Comparison of ENCODE assay signal across 1 cellular context in the genomic region with DNA sequence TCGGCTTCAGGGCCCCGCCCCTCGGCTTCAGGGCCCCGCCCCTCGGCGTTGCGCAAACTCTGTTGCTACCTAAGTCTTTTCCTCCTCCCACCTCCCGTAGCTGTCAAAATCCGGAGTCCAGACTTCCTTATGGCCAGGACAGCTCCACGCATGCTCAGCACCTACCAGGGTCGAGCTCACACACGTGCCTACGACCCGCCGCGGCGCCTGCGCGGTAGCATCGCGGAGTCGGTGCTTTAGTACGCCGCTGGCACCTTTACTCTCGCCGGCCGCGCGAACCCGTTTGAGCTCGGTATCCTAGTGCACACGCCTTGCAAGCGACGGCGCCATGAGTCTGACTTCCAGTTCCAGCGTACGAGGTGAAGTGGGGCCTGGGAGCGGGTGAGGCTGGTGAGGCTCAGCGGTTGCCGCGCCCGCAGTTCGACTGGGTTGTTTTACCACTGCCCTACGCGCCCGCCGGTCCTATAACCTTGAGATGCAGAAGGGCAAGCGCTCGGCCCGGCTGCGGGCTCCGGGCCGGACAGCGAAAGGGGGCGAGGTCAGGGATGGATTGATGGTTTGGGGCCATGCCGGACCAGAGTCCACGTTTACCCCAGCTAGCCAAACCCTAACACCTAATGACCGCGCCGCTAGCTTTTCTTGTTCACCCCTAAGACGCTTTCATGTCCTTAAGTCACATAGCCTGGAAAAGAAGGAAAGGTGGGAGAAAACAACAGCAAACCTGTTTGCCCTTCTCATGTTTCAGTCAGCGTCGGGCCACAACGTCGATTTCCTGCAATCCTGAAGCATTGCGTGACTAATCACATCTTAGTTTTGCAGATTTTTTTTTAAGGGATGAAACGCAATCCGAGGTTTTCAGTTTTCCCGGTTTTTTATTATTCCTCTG.
A peak's percentile ranks its signal among the peaks of the same experiment; 100 is the strongest.
TF ChIP-seq lines count a peak whose summit lies in the region.

A gene (plus strand): TSS at position 217 of the 886 bp plus-strand sequence. CDS start 112 bp downstream, at position 329.

TF ChIP-seq in HepG2, 621 proteins besides CTCF, POLR2A, EP300 and RAD21 (continued from another document and continues in another):
- TF ChIP-seq, protein P1, sequence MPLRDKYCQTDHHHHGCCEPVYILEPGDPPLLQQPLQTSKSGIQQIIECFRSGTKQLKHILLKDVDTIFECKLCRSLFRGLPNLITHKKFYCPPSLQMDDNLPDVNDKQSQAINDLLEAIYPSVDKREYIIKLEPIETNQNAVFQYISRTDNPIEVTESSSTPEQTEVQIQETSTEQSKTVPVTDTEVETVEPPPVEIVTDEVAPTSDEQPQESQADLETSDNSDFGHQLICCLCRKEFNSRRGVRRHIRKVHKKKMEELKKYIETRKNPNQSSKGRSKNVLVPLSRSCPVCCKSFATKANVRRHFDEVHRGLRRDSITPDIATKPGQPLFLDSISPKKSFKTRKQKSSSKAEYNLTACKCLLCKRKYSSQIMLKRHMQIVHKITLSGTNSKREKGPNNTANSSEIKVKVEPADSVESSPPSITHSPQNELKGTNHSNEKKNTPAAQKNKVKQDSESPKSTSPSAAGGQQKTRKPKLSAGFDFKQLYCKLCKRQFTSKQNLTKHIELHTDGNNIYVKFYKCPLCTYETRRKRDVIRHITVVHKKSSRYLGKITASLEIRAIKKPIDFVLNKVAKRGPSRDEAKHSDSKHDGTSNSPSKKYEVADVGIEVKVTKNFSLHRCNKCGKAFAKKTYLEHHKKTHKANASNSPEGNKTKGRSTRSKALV (CRISPR knock-in tag; IDR thresholded peaks at IDR 0.05): peak; percentile 94
- TF ChIP-seq AKAP8 (CRISPR knock-in tag; IDR thresholded peaks at IDR 0.05): no peak
- peak; percentile 93 for TF ChIP-seq TAF1 (CRISPR knock-in tag; IDR thresholded peaks at IDR 0.05)
- TF ChIP-seq, protein P2, sequence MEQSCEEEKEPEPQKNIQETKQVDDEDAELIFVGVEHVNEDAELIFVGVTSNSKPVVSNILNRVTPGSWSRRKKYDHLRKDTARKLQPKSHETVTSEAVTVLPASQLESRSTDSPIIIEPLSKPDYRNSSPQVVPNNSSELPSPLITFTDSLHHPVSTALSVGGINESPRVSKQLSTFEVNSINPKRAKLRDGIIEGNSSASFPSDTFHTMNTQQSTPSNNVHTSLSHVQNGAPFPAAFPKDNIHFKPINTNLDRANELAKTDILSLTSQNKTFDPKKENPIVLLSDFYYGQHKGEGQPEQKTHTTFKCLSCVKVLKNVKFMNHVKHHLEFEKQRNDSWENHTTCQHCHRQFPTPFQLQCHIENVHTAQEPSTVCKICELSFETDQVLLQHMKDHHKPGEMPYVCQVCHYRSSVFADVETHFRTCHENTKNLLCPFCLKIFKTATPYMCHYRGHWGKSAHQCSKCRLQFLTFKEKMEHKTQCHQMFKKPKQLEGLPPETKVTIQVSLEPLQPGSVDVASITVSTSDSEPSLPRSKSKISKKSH (CRISPR knock-in tag; IDR thresholded peaks at IDR 0.05; ENCODE audit: borderline replicate concordance): peak; percentile 99
- peak; percentile 66 for TF ChIP-seq NCOA2 (CRISPR knock-in tag; IDR thresholded peaks at IDR 0.05)
- TF ChIP-seq PHF20 (CRISPR knock-in tag; IDR thresholded peaks at IDR 0.05): peak; percentile 69
- TF ChIP-seq PLRG1 (conservative IDR thresholded peaks at IDR 0.05): no peak
- TF ChIP-seq SMARCC2 (IDR thresholded peaks at IDR 0.05): no peak
- peak; percentile 99 for TF ChIP-seq BORCS8-MEF2B (CRISPR knock-in tag; IDR thresholded peaks at IDR 0.05)
- peak; percentile 91 for TF ChIP-seq SAP130 (CRISPR knock-in tag; IDR thresholded peaks at IDR 0.05; ENCODE audit: low read depth)
- TF ChIP-seq SIX4 (CRISPR knock-in tag; IDR thresholded peaks at IDR 0.05): no peak
- TF ChIP-seq ZNF737 (CRISPR knock-in tag; IDR thresholded peaks at IDR 0.05; ENCODE audit: borderline replicate concordance): peak; percentile 95; the same call in 1 of the 2 replicates
- peak; percentile 95 for TF ChIP-seq KLF6 (CRISPR knock-in tag; IDR thresholded peaks at IDR 0.05)
- TF ChIP-seq, protein P3, sequence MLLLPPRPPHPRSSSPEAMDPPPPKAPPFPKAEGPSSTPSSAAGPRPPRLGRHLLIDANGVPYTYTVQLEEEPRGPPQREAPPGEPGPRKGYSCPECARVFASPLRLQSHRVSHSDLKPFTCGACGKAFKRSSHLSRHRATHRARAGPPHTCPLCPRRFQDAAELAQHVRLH (CRISPR knock-in tag; IDR thresholded peaks at IDR 0.05; ENCODE audit: borderline replicate concordance, low read depth): peak; percentile 98
- peak; percentile 99 for TF ChIP-seq KDM5B (CRISPR knock-in tag; IDR thresholded peaks at IDR 0.05; ENCODE audit: borderline replicate concordance)
- TF ChIP-seq, protein P4, sequence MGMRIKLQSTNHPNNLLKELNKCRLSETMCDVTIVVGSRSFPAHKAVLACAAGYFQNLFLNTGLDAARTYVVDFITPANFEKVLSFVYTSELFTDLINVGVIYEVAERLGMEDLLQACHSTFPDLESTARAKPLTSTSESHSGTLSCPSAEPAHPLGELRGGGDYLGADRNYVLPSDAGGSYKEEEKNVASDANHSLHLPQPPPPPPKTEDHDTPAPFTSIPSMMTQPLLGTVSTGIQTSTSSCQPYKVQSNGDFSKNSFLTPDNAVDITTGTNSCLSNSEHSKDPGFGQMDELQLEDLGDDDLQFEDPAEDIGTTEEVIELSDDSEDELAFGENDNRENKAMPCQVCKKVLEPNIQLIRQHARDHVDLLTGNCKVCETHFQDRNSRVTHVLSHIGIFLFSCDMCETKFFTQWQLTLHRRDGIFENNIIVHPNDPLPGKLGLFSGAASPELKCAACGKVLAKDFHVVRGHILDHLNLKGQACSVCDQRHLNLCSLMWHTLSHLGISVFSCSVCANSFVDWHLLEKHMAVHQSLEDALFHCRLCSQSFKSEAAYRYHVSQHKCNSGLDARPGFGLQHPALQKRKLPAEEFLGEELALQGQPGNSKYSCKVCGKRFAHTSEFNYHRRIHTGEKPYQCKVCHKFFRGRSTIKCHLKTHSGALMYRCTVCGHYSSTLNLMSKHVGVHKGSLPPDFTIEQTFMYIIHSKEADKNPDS (CRISPR knock-in tag; IDR thresholded peaks at IDR 0.05): peak; percentile 94
- no peak for TF ChIP-seq CREM (IDR thresholded peaks at IDR 0.05)
- no peak for TF ChIP-seq CREM (CRISPR knock-in tag; IDR thresholded peaks at IDR 0.05)
- peak; percentile 95 for TF ChIP-seq ZNF230 (CRISPR knock-in tag; IDR thresholded peaks at IDR 0.05)
- TF ChIP-seq, protein P5, sequence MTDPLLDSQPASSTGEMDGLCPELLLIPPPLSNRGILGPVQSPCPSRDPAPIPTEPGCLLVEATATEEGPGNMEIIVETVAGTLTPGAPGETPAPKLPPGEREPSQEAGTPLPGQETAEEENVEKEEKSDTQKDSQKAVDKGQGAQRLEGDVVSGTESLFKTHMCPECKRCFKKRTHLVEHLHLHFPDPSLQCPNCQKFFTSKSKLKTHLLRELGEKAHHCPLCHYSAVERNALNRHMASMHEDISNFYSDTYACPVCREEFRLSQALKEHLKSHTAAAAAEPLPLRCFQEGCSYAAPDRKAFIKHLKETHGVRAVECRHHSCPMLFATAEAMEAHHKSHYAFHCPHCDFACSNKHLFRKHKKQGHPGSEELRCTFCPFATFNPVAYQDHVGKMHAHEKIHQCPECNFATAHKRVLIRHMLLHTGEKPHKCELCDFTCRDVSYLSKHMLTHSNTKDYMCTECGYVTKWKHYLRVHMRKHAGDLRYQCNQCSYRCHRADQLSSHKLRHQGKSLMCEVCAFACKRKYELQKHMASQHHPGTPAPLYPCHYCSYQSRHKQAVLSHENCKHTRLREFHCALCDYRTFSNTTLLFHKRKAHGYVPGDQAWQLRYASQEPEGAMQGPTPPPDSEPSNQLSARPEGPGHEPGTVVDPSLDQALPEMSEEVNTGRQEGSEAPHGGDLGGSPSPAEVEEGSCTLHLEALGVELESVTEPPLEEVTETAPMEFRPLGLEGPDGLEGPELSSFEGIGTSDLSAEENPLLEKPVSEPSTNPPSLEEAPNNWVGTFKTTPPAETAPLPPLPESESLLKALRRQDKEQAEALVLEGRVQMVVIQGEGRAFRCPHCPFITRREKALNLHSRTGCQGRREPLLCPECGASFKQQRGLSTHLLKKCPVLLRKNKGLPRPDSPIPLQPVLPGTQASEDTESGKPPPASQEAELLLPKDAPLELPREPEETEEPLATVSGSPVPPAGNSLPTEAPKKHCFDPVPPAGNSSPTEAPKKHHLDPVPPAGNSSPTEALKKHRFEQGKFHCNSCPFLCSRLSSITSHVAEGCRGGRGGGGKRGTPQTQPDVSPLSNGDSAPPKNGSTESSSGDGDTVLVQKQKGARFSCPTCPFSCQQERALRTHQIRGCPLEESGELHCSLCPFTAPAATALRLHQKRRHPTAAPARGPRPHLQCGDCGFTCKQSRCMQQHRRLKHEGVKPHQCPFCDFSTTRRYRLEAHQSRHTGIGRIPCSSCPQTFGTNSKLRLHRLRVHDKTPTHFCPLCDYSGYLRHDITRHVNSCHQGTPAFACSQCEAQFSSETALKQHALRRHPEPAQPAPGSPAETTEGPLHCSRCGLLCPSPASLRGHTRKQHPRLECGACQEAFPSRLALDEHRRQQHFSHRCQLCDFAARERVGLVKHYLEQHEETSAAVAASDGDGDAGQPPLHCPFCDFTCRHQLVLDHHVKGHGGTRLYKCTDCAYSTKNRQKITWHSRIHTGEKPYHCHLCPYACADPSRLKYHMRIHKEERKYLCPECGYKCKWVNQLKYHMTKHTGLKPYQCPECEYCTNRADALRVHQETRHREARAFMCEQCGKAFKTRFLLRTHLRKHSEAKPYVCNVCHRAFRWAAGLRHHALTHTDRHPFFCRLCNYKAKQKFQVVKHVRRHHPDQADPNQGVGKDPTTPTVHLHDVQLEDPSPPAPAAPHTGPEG (CRISPR knock-in tag; IDR thresholded peaks at IDR 0.05): peak; percentile 93
- TF ChIP-seq, protein P6, sequence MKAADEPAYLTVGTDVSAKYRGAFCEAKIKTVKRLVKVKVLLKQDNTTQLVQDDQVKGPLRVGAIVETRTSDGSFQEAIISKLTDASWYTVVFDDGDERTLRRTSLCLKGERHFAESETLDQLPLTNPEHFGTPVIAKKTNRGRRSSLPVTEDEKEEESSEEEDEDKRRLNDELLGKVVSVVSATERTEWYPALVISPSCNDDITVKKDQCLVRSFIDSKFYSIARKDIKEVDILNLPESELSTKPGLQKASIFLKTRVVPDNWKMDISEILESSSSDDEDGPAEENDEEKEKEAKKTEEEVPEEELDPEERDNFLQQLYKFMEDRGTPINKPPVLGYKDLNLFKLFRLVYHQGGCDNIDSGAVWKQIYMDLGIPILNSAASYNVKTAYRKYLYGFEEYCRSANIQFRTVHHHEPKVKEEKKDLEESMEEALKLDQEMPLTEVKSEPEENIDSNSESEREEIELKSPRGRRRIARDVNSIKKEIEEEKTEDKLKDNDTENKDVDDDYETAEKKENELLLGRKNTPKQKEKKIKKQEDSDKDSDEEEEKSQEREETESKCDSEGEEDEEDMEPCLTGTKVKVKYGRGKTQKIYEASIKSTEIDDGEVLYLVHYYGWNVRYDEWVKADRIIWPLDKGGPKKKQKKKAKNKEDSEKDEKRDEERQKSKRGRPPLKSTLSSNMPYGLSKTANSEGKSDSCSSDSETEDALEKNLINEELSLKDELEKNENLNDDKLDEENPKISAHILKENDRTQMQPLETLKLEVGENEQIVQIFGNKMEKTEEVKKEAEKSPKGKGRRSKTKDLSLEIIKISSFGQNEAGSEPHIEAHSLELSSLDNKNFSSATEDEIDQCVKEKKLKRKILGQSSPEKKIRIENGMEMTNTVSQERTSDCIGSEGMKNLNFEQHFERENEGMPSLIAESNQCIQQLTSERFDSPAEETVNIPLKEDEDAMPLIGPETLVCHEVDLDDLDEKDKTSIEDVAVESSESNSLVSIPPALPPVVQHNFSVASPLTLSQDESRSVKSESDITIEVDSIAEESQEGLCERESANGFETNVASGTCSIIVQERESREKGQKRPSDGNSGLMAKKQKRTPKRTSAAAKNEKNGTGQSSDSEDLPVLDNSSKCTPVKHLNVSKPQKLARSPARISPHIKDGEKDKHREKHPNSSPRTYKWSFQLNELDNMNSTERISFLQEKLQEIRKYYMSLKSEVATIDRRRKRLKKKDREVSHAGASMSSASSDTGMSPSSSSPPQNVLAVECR (CRISPR knock-in tag; IDR thresholded peaks at IDR 0.05; ENCODE audit: borderline replicate concordance): peak; percentile 94
- TF ChIP-seq ZBTB21 (CRISPR knock-in tag; IDR thresholded peaks at IDR 0.05): peak; percentile 59; the same call in 1 of the 2 replicates
- TF ChIP-seq ZNF550 (CRISPR knock-in tag; IDR thresholded peaks at IDR 0.05; ENCODE audit: borderline replicate concordance): no peak; the same call in 1 of the 2 replicates
- no peak for TF ChIP-seq NONO (IDR thresholded peaks at IDR 0.05)
- TF ChIP-seq NONO (CRISPR knock-in tag; conservative IDR thresholded peaks at IDR 0.05): peak; percentile 68
- peak; percentile 90 for TF ChIP-seq POLR2G (IDR thresholded peaks at IDR 0.05; ENCODE audit: low read depth, low read length)
- peak; percentile 96 for TF ChIP-seq TGIF2 (CRISPR knock-in tag; IDR thresholded peaks at IDR 0.05)
- TF ChIP-seq, protein P7, sequence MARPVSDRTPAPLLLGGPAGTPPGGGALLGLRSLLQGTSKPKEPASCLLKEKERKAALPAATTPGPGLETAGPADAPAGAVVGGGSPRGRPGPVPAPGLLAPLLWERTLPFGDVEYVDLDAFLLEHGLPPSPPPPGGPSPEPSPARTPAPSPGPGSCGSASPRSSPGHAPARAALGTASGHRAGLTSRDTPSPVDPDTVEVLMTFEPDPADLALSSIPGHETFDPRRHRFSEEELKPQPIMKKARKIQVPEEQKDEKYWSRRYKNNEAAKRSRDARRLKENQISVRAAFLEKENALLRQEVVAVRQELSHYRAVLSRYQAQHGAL (CRISPR knock-in tag; IDR thresholded peaks at IDR 0.05; ENCODE audit: not compliant biosample characterization): no peak
- TF ChIP-seq ZNF572 (CRISPR knock-in tag; IDR thresholded peaks at IDR 0.05): peak; percentile 87; the same call in 1 of the 2 replicates
- peak; percentile 94 for TF ChIP-seq REXO4 (CRISPR knock-in tag; IDR thresholded peaks at IDR 0.05; ENCODE audit: borderline replicate concordance)
- TF ChIP-seq ZBTB1 (CRISPR knock-in tag; IDR thresholded peaks at IDR 0.05; ENCODE audit: borderline replicate concordance): no peak
- TF ChIP-seq, protein P8, sequence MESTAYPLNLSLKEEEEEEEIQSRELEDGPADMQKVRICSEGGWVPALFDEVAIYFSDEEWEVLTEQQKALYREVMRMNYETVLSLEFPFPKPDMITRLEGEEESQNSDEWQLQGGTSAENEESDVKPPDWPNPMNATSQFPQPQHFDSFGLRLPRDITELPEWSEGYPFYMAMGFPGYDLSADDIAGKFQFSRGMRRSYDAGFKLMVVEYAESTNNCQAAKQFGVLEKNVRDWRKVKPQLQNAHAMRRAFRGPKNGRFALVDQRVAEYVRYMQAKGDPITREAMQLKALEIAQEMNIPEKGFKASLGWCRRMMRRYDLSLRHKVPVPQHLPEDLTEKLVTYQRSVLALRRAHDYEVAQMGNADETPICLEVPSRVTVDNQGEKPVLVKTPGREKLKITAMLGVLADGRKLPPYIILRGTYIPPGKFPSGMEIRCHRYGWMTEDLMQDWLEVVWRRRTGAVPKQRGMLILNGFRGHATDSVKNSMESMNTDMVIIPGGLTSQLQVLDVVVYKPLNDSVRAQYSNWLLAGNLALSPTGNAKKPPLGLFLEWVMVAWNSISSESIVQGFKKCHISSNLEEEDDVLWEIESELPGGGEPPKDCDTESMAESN (CRISPR knock-in tag; conservative IDR thresholded peaks at IDR 0.05): peak; percentile 98
- TF ChIP-seq, protein P9, sequence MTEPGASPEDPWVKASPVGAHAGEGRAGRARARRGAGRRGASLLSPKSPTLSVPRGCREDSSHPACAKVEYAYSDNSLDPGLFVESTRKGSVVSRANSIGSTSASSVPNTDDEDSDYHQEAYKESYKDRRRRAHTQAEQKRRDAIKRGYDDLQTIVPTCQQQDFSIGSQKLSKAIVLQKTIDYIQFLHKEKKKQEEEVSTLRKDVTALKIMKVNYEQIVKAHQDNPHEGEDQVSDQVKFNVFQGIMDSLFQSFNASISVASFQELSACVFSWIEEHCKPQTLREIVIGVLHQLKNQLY (CRISPR knock-in tag; IDR thresholded peaks at IDR 0.05): peak; percentile 19
- TF ChIP-seq GATAD1 (CRISPR knock-in tag; IDR thresholded peaks at IDR 0.05): peak; percentile 83
- no peak for TF ChIP-seq KAT2B (IDR thresholded peaks at IDR 0.05; ENCODE audit: borderline replicate concordance, low read depth, low read length)
- TF ChIP-seq GATA4 (IDR thresholded peaks at IDR 0.05; ENCODE audit: borderline replicate concordance, low read depth): no peak
